11 cellular contexts compared by ENCODE assay signal in the genomic region with DNA sequence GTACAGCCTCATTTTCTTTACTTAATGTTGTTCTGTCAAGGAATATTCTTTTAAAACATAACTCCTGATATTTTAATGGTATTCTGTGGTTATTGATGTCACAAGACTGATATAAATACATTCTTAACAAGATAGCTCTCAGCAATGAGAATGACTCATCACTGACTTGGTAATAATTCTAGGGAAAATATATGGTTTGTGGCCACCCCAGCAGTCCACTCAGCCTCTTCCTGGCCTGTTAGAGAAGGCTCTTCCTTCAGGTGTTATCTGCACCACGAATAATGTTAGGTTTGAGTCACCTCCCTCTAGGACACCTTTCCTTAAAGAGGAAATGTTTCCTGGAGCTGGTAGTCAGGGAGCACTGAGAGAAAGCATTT.
DNase-seq lines count a peak whose midpoint lies in the region; ATAC-seq and TF ChIP-seq lines count a peak whose summit lies in the region.
"Had no signal": no experiment of that assay in that cellular context is flagged by ENCODE, and none has a peak within 500 bp of the region (broad histone marks: within the 10 kb centered on the region; RNA-seq: fewer than 3 reads in every experiment).

No MANE protein-coding gene starts in this region.

- no peak for TF ChIP-seq CTCF in HFF-Myc (IDR thresholded peaks at IDR 0.05; ENCODE audit: low read depth, low read length, missing control alignments)

- no peaks in the 10 kb centered on the region for H3K9me3 Mint-ChIP-seq in activated naive CD8-positive, alpha-beta T cell treated with anti-CD3 and anti-CD28 coated beads, Interleukin-2, amount 10 ng/mL, durations not matched to agents 7 days and 5 days

- H3K27me3 Mint-ChIP-seq in activated naive CD8-positive, alpha-beta T cell treated with anti-CD3 and anti-CD28 coated beads, Interleukin-2, amount 10 ng/mL, durations not matched to agents 7 days and 5 days = no peaks in the 10 kb centered on the region

- POLR2A ChIA-PET in activated naive CD8-positive, alpha-beta T cell treated with anti-CD3 and anti-CD28 coated beads, Interleukin-2, amount 10 ng/mL, durations not matched to agents 7 days and 5 days (lab: Charles Lee) = no interaction called here

- no peak overlapping the region for H3K4me3 Mint-ChIP-seq in activated naive CD8-positive, alpha-beta T cell treated with anti-CD3 and anti-CD28 coated beads, Interleukin-2, amount 10 ng/mL, durations not matched to agents 7 days and 5 days

- H3K4me1 Mint-ChIP-seq in activated naive CD8-positive, alpha-beta T cell treated with anti-CD3 and anti-CD28 coated beads, Interleukin-2, amount 10 ng/mL, durations not matched to agents 7 days and 5 days = peaks cover 9% of the 10 kb centered on the region

- no peak overlapping the region for H3K27ac Mint-ChIP-seq in activated naive CD8-positive, alpha-beta T cell treated with anti-CD3 and anti-CD28 coated beads, Interleukin-2, amount 10 ng/mL, durations not matched to agents 7 days and 5 days

- peaks cover 9% of the 10 kb centered on the region for H3K36me3 Mint-ChIP-seq in activated naive CD8-positive, alpha-beta T cell treated with anti-CD3 and anti-CD28 coated beads, Interleukin-2, amount 10 ng/mL, durations not matched to agents 7 days and 5 days

- DNase-seq in A172 (ENCODE audit: low spot score) (peak; percentile 96), HFF-Myc (ENCODE audit: extremely low read depth, low read depth) (peak; percentile 45), islet precursor cell (peak; percentile 48), NCI-H510A (lab: John Stamatoyannopoulos, UW) (no peak), NCI-H748 (lab: John Stamatoyannopoulos, UW; ENCODE audit: unreplicated experiment) (no peak), GM19240 (ENCODE audit: insufficient read length, low spot score) (no peak)
- DNase-seq in activated naive CD8-positive, alpha-beta T cell treated with anti-CD3 and anti-CD28 coated beads, Interleukin-2, amount 10 ng/mL, durations not matched to agents 7 days and 5 days = no peak
- DNase-seq: COR-L47, NCI-H524 had no signal

- ATAC-seq in activated naive CD8-positive, alpha-beta T cell treated with anti-CD3 and anti-CD28 coated beads, Interleukin-2, amount 10 ng/mL, durations not matched to agents 7 days and 5 days (ENCODE audit: low read depth) = peak; percentile 25
- ATAC-seq in GM18861 (IDR thresholded peaks at IDR 0.05; ENCODE audit: unreplicated experiment) = no peak

- H3K4me3 ChIP-seq in HFF-Myc (replicated peaks; ENCODE audit: low read depth, low read length) = no peak overlapping the region
- H3K4me3 ChIP-seq: tibial nerve had no signal

Comparison
In these comparisons a context has a peak if more than half of its experiments do, and no peak if none do; other contexts are left out.
1. DNase-seq: peak in A172 (single experiment), HFF-Myc (single experiment) and islet precursor cell (single experiment); none in activated naive CD8-positive, alpha-beta T cell treated with anti-CD3 and anti-CD28 coated beads, Interleukin-2, amount 10 ng/mL, durations not matched to agents 7 days and 5 days (single experiment), NCI-H510A (single experiment), NCI-H748 (single experiment) and GM19240 (single experiment).